Comparison of ENCODE assay signal across 23 cellular contexts in genomic region chr11:74925281-74925680, GRCh38. TPM values are rescaled to one million over a fixed set of nuclear protein-coding genes. Genes with fewer than 3 reads are reported as not detected.
DNase-seq lines count a peak whose midpoint lies in the region; ATAC-seq and TF ChIP-seq lines count a peak whose summit lies in the region.
"Had no signal": no experiment of that assay in that cellular context is flagged by ENCODE, and none has a peak within 500 bp of the region (broad histone marks: within the 10 kb centered on the region; RNA-seq: fewer than 3 reads in every experiment).

No MANE protein-coding gene starts in this region.

- peak overlapping the region; percentile 59 for H3K27ac ChIP-seq in GM23248
- H3K27ac ChIP-seq: gastroesophageal sphincter had no signal

- H3K4me1 ChIP-seq in GM23248 (ENCODE audit: insufficient read depth) = peaks cover 32% of the 10 kb centered on the region
- H3K4me1 ChIP-seq: gastroesophageal sphincter had no signal

- 41 to 50% methylated on average over 4 of the region's 4 CpGs for WGBS in GM23248 (ENCODE audit: low coverage in 1 of 2, low lambda C conversion rate in 2 of 2, missing lambda C conversion rate in 2 of 2), 2 experiments

- peaks cover 37% of the 10 kb centered on the region for H3K4me1 Mint-ChIP-seq in activated CD4-positive, alpha-beta memory T cell treated with anti-CD3 and anti-CD28 coated beads, Interleukin-2, amount 10 ng/mL, durations not matched to agents 7 days and 5 days
- H3K4me1 Mint-ChIP-seq in activated CD4-positive, alpha-beta memory T cell treated with anti-CD3 and anti-CD28 coated beads for 36 hours (ENCODE audit: low read depth) = peaks cover 8% of the 10 kb centered on the region
- no peaks in the 10 kb centered on the region for H3K4me1 Mint-ChIP-seq in activated T-cell treated with anti-CD3 and anti-CD28 coated beads, Interleukin-2, amount 50 U/mL, for 4 hours (ENCODE audit: low read depth)
- H3K4me1 Mint-ChIP-seq: activated naive CD4-positive, alpha-beta T cell treated with anti-CD3 and anti-CD28 coated beads, Interleukin-2, amount 50 U/mL, for 24 hours; GM23338; neural crest cell had no signal

- in situ Hi-C loops in GM23248 (cut with MboI) = no loop called here

- peak overlapping the region; percentile 37 for H3K4me2 ChIP-seq in GM23248 (ENCODE audit: unreplicated experiment)
- H3K4me2 ChIP-seq: GM23338 had no signal

- no peaks in the 10 kb centered on the region; the same call in 1 of the 2 replicates for H3K36me3 ChIP-seq in GM23248 (ENCODE audit: low read depth)

- H3K27me3 ChIP-seq in GM23248 (replicated peaks; ENCODE audit: insufficient read depth) = no peaks in the 10 kb centered on the region
- H3K27me3 ChIP-seq: gastroesophageal sphincter had no signal

- intact Hi-C loops in activated CD4-positive, alpha-beta memory T cell treated with anti-CD3 and anti-CD28 coated beads for 36 hours (cut with micrococcal nuclease) = loop anchor here (5.0 kb wide), 1 partner anchor 177 kb away; no protein-coding TSS in a partner anchor
- intact Hi-C loops in Right ventricle myocardium superior (cut with DNase I) = no loop called here

- no peaks in the 10 kb centered on the region for H3K27me3 Mint-ChIP-seq in activated CD4-positive, alpha-beta memory T cell treated with anti-CD3 and anti-CD28 coated beads, Interleukin-2, amount 10 ng/mL, durations not matched to agents 7 days and 5 days
- no peaks in the 10 kb centered on the region for H3K27me3 Mint-ChIP-seq in activated CD4-positive, alpha-beta memory T cell treated with anti-CD3 and anti-CD28 coated beads for 36 hours
- H3K27me3 Mint-ChIP-seq in activated T-cell treated with anti-CD3 and anti-CD28 coated beads, Interleukin-2, amount 50 U/mL, for 4 hours (ENCODE audit: low read depth) = no peaks in the 10 kb centered on the region
- H3K27me3 Mint-ChIP-seq: activated naive CD4-positive, alpha-beta T cell treated with anti-CD3 and anti-CD28 coated beads, Interleukin-2, amount 50 U/mL, for 24 hours; activated T-cell treated with anti-CD3 and anti-CD28 coated beads, Interleukin-2, amount 50 U/mL, for 24 hours had no signal

- peaks cover 24% of the 10 kb centered on the region for H3F3A ChIP-seq in GM23248 (ENCODE audit: insufficient read depth)

- H3K79me2 ChIP-seq in GM23248 (ENCODE audit: insufficient read depth) = no peaks in the 10 kb centered on the region

- H3K36me3 Mint-ChIP-seq in activated CD4-positive, alpha-beta memory T cell treated with anti-CD3 and anti-CD28 coated beads, Interleukin-2, amount 10 ng/mL, durations not matched to agents 7 days and 5 days (ENCODE audit: low read depth) = peaks cover 7% of the 10 kb centered on the region
- no peaks in the 10 kb centered on the region for H3K36me3 Mint-ChIP-seq in activated CD4-positive, alpha-beta memory T cell treated with anti-CD3 and anti-CD28 coated beads for 36 hours
- peaks cover 9% of the 10 kb centered on the region for H3K36me3 Mint-ChIP-seq in activated T-cell treated with anti-CD3 and anti-CD28 coated beads, Interleukin-2, amount 50 U/mL, for 4 hours (ENCODE audit: insufficient read depth)
- H3K36me3 Mint-ChIP-seq: activated naive CD4-positive, alpha-beta T cell treated with anti-CD3 and anti-CD28 coated beads, Interleukin-2, amount 50 U/mL, for 24 hours had no signal

- no peaks in the 10 kb centered on the region for H3K9me2 ChIP-seq in GM23248 (ENCODE audit: insufficient read depth)

- no peak overlapping the region for H3K4me3 ChIP-seq in GM23248
- H3K4me3 ChIP-seq: gastroesophageal sphincter, GM23338 had no signal

- no peak for DNase-seq in activated CD4-positive, alpha-beta memory T cell treated with anti-CD3 and anti-CD28 coated beads, Interleukin-2, amount 10 ng/mL, durations not matched to agents 7 days and 5 days
- DNase-seq in activated CD4-positive, alpha-beta memory T cell treated with anti-CD3 and anti-CD28 coated beads for 36 hours = no peak
- peak; percentile 67 for DNase-seq in GM23248
- DNase-seq in amniotic epithelial cell (ENCODE audit: low read depth) = peak; percentile 71
- DNase-seq in omental fat pad (ENCODE audit: low spot score) = no peak
- no peak for DNase-seq in Right ventricle myocardium superior
- DNase-seq in NCI-H2081 (lab: John Stamatoyannopoulos, UW) = no peak
- no peak for DNase-seq in activated T-cell treated with anti-CD3 and anti-CD28 coated beads, Interleukin-2, amount 50 U/mL, for 4 hours
- DNase-seq: ACHN; activated CD4-positive, alpha-beta T cell treated with anti-CD3 and anti-CD28 coated beads, Interleukin-2, amount 50 U/mL, for 1 hour; activated T-cell treated with anti-CD3 and anti-CD28 coated beads, Interleukin-2, amount 50 U/mL, for 24 hours; CD8-positive, alpha-beta T cell; dermis blood vessel endothelial cell; KG1; NCI-H1092 treated with DMSO at 0.1 percent for 48 hours; NCI-H2081 treated with DMSO at 0.1 percent for 48 hours; NCI-H510A; RPMI8226; stimulated activated CD4-positive, alpha-beta T cell treated with anti-CD3 and anti-CD28 coated beads, Interleukin-4, amount 100 ng/mL, for 4 hours had no signal

- CTCF ChIA-PET in activated CD4-positive, alpha-beta memory T cell treated with anti-CD3 and anti-CD28 coated beads, Interleukin-2, amount 10 ng/mL, durations not matched to agents 7 days and 5 days (lab: Charles Lee) = interaction anchor here (0.9 to 2.7 kb wide), 6 partner anchors 14 to 323 kb away, joined by 3 to 14 read pairs (median 6); partner anchors contain the start of gene TPBGL
- CTCF ChIA-PET in activated CD4-positive, alpha-beta memory T cell treated with anti-CD3 and anti-CD28 coated beads for 36 hours (lab: Charles Lee) = interaction anchor here (1.8 to 8.8 kb wide), 5 partner anchors 97 to 280 kb away, joined by 5 to 75 read pairs (median 11); no protein-coding TSS in a partner anchor

- no peaks in the 10 kb centered on the region for H4K20me1 ChIP-seq in GM23248 (ENCODE audit: insufficient read depth)

- POLR2A ChIA-PET in activated CD4-positive, alpha-beta memory T cell treated with anti-CD3 and anti-CD28 coated beads, Interleukin-2, amount 10 ng/mL, durations not matched to agents 7 days and 5 days (lab: Charles Lee) = interaction anchor here (1.4 to 2.6 kb wide), 2 partner anchors 24 to 64 kb away, joined by 3 to 16 read pairs; partner anchors contain the start of genes NEU3, SPCS2 and XRRA1
- POLR2A ChIA-PET in activated CD4-positive, alpha-beta memory T cell treated with anti-CD3 and anti-CD28 coated beads for 36 hours (lab: Charles Lee) = interaction anchor here (1.2 kb wide), 1 partner anchor 18 kb away, joined by 3 read pairs; no protein-coding TSS in a partner anchor

- no peaks in the 10 kb centered on the region for H3K9me3 ChIP-seq in GM23248 (ENCODE audit: low read depth)
- H3K9me3 ChIP-seq: gastroesophageal sphincter had no signal

- no peak for TF ChIP-seq CTCF in omental fat pad (IDR thresholded peaks at IDR 0.05)

- ATAC-seq in omental fat pad (ENCODE audit: low FRiP score) = peak; percentile 20
- ATAC-seq in Right ventricle myocardium superior (ENCODE audit: poor library complexity) = no peak
- ATAC-seq in activated T-cell treated with anti-CD3 and anti-CD28 coated beads, Interleukin-2, amount 50 U/mL, for 4 hours = no peak
- ATAC-seq: CD8-positive, alpha-beta T cell; gastroesophageal sphincter; GM23338 had no signal

- H3K9me3 Mint-ChIP-seq in activated CD4-positive, alpha-beta memory T cell treated with anti-CD3 and anti-CD28 coated beads, Interleukin-2, amount 10 ng/mL, durations not matched to agents 7 days and 5 days = no peaks in the 10 kb centered on the region
- no peaks in the 10 kb centered on the region for H3K9me3 Mint-ChIP-seq in activated CD4-positive, alpha-beta memory T cell treated with anti-CD3 and anti-CD28 coated beads for 36 hours
- H3K9me3 Mint-ChIP-seq in activated T-cell treated with anti-CD3 and anti-CD28 coated beads, Interleukin-2, amount 50 U/mL, for 4 hours = no peaks in the 10 kb centered on the region
- H3K9me3 Mint-ChIP-seq: activated naive CD4-positive, alpha-beta T cell treated with anti-CD3 and anti-CD28 coated beads, Interleukin-2, amount 50 U/mL, for 24 hours; activated T-cell treated with anti-CD3 and anti-CD28 coated beads, Interleukin-2, amount 50 U/mL, for 24 hours; CD8-positive, alpha-beta T cell; GM23338 had no signal

- H2AFZ ChIP-seq in GM23248 = no peak overlapping the region
- H2AFZ ChIP-seq: GM23338 had no signal

- H3K9ac ChIP-seq in GM23248 = peak overlapping the region; percentile 32

- H3K4me3 Mint-ChIP-seq in activated CD4-positive, alpha-beta memory T cell treated with anti-CD3 and anti-CD28 coated beads, Interleukin-2, amount 10 ng/mL, durations not matched to agents 7 days and 5 days = no peak overlapping the region
- no peak overlapping the region for H3K4me3 Mint-ChIP-seq in activated CD4-positive, alpha-beta memory T cell treated with anti-CD3 and anti-CD28 coated beads for 36 hours
- no peak overlapping the region for H3K4me3 Mint-ChIP-seq in activated T-cell treated with anti-CD3 and anti-CD28 coated beads, Interleukin-2, amount 50 U/mL, for 4 hours
- H3K4me3 Mint-ChIP-seq: activated naive CD4-positive, alpha-beta T cell treated with anti-CD3 and anti-CD28 coated beads, Interleukin-2, amount 50 U/mL, for 24 hours; activated T-cell treated with anti-CD3 and anti-CD28 coated beads, Interleukin-2, amount 50 U/mL, for 24 hours; CD8-positive, alpha-beta T cell; GM23338; neural crest cell had no signal

- peak overlapping the region; percentile 52 for H3K27ac Mint-ChIP-seq in activated CD4-positive, alpha-beta memory T cell treated with anti-CD3 and anti-CD28 coated beads, Interleukin-2, amount 10 ng/mL, durations not matched to agents 7 days and 5 days
- no peak overlapping the region for H3K27ac Mint-ChIP-seq in activated CD4-positive, alpha-beta memory T cell treated with anti-CD3 and anti-CD28 coated beads for 36 hours
- H3K27ac Mint-ChIP-seq: activated naive CD4-positive, alpha-beta T cell treated with anti-CD3 and anti-CD28 coated beads, Interleukin-2, amount 50 U/mL, for 24 hours; CD8-positive, alpha-beta T cell; GM23338 had no signal

RNA-seq across cellular contexts. Expression of gene XRRA1, which starts 23.6 kb away (rescaled TPM):
- total RNA-seq in activated CD4-positive, alpha-beta memory T cell treated with anti-CD3 and anti-CD28 coated beads, Interleukin-2, amount 10 ng/mL, durations not matched to agents 7 days and 5 days = 10 to 100 TPM; 10.3 to 10.9 TPM
- 10 to 100 TPM in 1 of 2 experiments, 1 to 10 TPM in 1; 9.1 to 13.0 TPM for total RNA-seq in activated CD4-positive, alpha-beta memory T cell treated with anti-CD3 and anti-CD28 coated beads for 36 hours
- 1.4 and 3.2 TPM in 2 replicates for total RNA-seq in GM23248 (2014; rRNA removed; shearing (Covaris generic))
- polyA plus RNA-seq in GM23248 (2016; fragmentation: Nextera tagmentation; extraction: Ambion mirVana) = 7.0 and 7.3 TPM in 2 replicates
- 10 to 100 TPM in 3 of 4 donors, 1 to 10 TPM in 1; 7.4 to 18.6 (median 14.5) TPM for total RNA-seq in omental fat pad
- 5.3 TPM for total RNA-seq in Right ventricle myocardium superior
- 1 to 10 TPM; 6.5 to 8.6 (median 7.1) TPM for total RNA-seq in activated T-cell treated with anti-CD3 and anti-CD28 coated beads, Interleukin-2, amount 50 U/mL, for 4 hours

RNA-seq across cellular contexts. Expression of gene SPCS2, which starts 23.8 kb away (rescaled TPM):
- 100 to 1,000 TPM; 194 to 198 TPM for total RNA-seq in activated CD4-positive, alpha-beta memory T cell treated with anti-CD3 and anti-CD28 coated beads, Interleukin-2, amount 10 ng/mL, durations not matched to agents 7 days and 5 days
- 100 to 1,000 TPM; 126 to 138 TPM for total RNA-seq in activated CD4-positive, alpha-beta memory T cell treated with anti-CD3 and anti-CD28 coated beads for 36 hours
- total RNA-seq in GM23248 (2014; rRNA removed; shearing (Covaris generic)) = 51.1 and 316 TPM in 2 replicates
- 335 and 370 TPM in 2 replicates for polyA plus RNA-seq in GM23248 (2016; fragmentation: Nextera tagmentation; extraction: Ambion mirVana)
- total RNA-seq in omental fat pad (100 to 1,000 TPM in 1 of 4 donors, 10 to 100 TPM in 3; 33.3 to 104 (median 47.0) TPM), Right ventricle myocardium superior (98.4 TPM)
- total RNA-seq in activated T-cell treated with anti-CD3 and anti-CD28 coated beads, Interleukin-2, amount 50 U/mL, for 4 hours = 100 to 1,000 TPM; 128 to 142 (median 132) TPM

Comparison
In these comparisons a context has a peak if more than half of its experiments do, and no peak if none do; other contexts are left out.
1. DNase-seq: peak in GM23248 (single experiment) and amniotic epithelial cell (single experiment); none in activated CD4-positive, alpha-beta memory T cell treated with anti-CD3 and anti-CD28 coated beads, Interleukin-2, amount 10 ng/mL, durations not matched to agents 7 days and 5 days (single experiment), activated CD4-positive, alpha-beta memory T cell treated with anti-CD3 and anti-CD28 coated beads for 36 hours (single experiment), omental fat pad (single experiment), Right ventricle myocardium superior (single experiment), NCI-H2081 (0 of 2) and activated T-cell treated with anti-CD3 and anti-CD28 coated beads, Interleukin-2, amount 50 U/mL, for 4 hours (single experiment).